Comparison of ENCODE assay signal across 12 cellular contexts in genomic region chr11:4044971-4045646, GRCh38. TPM values are rescaled to one million over a fixed set of nuclear protein-coding genes. Genes with fewer than 3 reads are reported as not detected.
A peak's percentile ranks its signal among the peaks of the same experiment; 100 is the strongest.
DNase-seq lines count a peak whose midpoint lies in the region; ATAC-seq lines count a peak whose summit lies in the region.
"Had no signal": no experiment of that assay in that cellular context is flagged by ENCODE, and none has a peak within 500 bp of the region (broad histone marks: within the 10 kb centered on the region; RNA-seq: fewer than 3 reads in every experiment).

No MANE protein-coding gene starts in this region.

- H3K36me3 Mint-ChIP-seq in naive thymus-derived CD4-positive, alpha-beta T cell, result peaks cover 0 to 27% (median 16%) of the 10 kb centered on the region in 5 donors

- intact Hi-C loops in naive thymus-derived CD4-positive, alpha-beta T cell (cut with micrococcal nuclease), result no loop called here

- H3K9me3 Mint-ChIP-seq in naive thymus-derived CD4-positive, alpha-beta T cell, result no peaks in the 10 kb centered on the region

- H3K27me3 ChIP-seq in naive thymus-derived CD4-positive, alpha-beta T cell (ENCODE audit: control insufficient read depth in 2 of 2, insufficient read depth in 2 of 2, low read length in 2 of 2), result no peaks in the 10 kb centered on the region
- no peaks in the 10 kb centered on the region for H3K27me3 ChIP-seq in effector memory CD4-positive, alpha-beta T cell (replicated peaks; ENCODE audit: control insufficient read depth, insufficient read depth, low read length, poor library complexity, severe bottlenecking)
- H3K27me3 ChIP-seq: BLaER1, body of pancreas had no signal

- DNase-seq in C1 segment of cervical spinal cord (lab: John Stamatoyannopoulos, UW), result peak in 10 of 14 donors; percentile 26 to 80 (median 58)
- DNase-seq in NCI-H2196 (lab: John Stamatoyannopoulos, UW; ENCODE audit: unreplicated experiment), result peak; percentile 56
- peak; percentile 86 for DNase-seq in epithelial cell of prostate (ENCODE audit: low read depth, low spot score)
- DNase-seq in naive thymus-derived CD4-positive, alpha-beta T cell, result no peak
- DNase-seq in effector memory CD4-positive, alpha-beta T cell, result no peak
- DNase-seq in activated effector memory CD4-positive, alpha-beta T cell treated with anti-CD3 and anti-CD28 coated beads, Interleukin-2, amount 50 U/mL, for 16 hours, result no peak
- DNase-seq in stimulated activated CD4-positive, alpha-beta T cell treated with anti-CD3 and anti-CD28 coated beads, Interleukin-2, amount 100 ng/mL, for 48 hours, result no peak
- DNase-seq in activated CD8-positive, alpha-beta memory T cell treated with anti-CD3 and anti-CD28 coated beads, Interleukin-2, amount 50 U/mL, for 4 hours, result no peak
- DNase-seq: body of pancreas; NK-92 treated with Interleukin-12 subunit alpha and Interleukin-12 subunit beta, amount 100 ng/mL, for 24 hours; stimulated activated naive CD4-positive, alpha-beta T cell had no signal

- no peak overlapping the region for H3K4me3 ChIP-seq in naive thymus-derived CD4-positive, alpha-beta T cell (ENCODE audit: low read length)
- no peak overlapping the region for H3K4me3 ChIP-seq in effector memory CD4-positive, alpha-beta T cell (ENCODE audit: insufficient read depth, low read depth, low read length, poor library complexity, severe bottlenecking)
- H3K4me3 ChIP-seq: BLaER1, body of pancreas had no signal

- no peaks in the 10 kb centered on the region for H3K4me1 ChIP-seq in naive thymus-derived CD4-positive, alpha-beta T cell (ENCODE audit: control insufficient read depth in 2 of 2, insufficient read depth in 2 of 2, low read length in 2 of 2)
- peaks cover 4% of the 10 kb centered on the region for H3K4me1 ChIP-seq in effector memory CD4-positive, alpha-beta T cell (ENCODE audit: control insufficient read depth, insufficient read depth, low read length, poor library complexity, severe bottlenecking)
- H3K4me1 ChIP-seq: BLaER1 had no signal

- peak overlapping the region in 8 of 9 donors; percentile 5 to 77 (median 57) for H3K27ac Mint-ChIP-seq in naive thymus-derived CD4-positive, alpha-beta T cell

- H3K36me3 ChIP-seq in naive thymus-derived CD4-positive, alpha-beta T cell (ENCODE audit: control insufficient read depth in 2 of 3, insufficient read depth in 3 of 3, low read length in 3 of 3), result peaks cover 0 to 7% (median 0%) of the 10 kb centered on the region in 3 experiments
- no peaks in the 10 kb centered on the region for H3K36me3 ChIP-seq in effector memory CD4-positive, alpha-beta T cell (ENCODE audit: control insufficient read depth, insufficient read depth, low read length)
- H3K36me3 ChIP-seq: BLaER1 had no signal

- no peaks in the 10 kb centered on the region for H3K27me3 Mint-ChIP-seq in naive thymus-derived CD4-positive, alpha-beta T cell

- no peaks in the 10 kb centered on the region for H3K9me3 ChIP-seq in naive thymus-derived CD4-positive, alpha-beta T cell (ENCODE audit: control insufficient read depth in 2 of 3, low read length in 3 of 3)
- no peaks in the 10 kb centered on the region for H3K9me3 ChIP-seq in effector memory CD4-positive, alpha-beta T cell (ENCODE audit: control insufficient read depth, low read length)
- H3K9me3 ChIP-seq: BLaER1, body of pancreas had no signal

- CTCF ChIA-PET in naive thymus-derived CD4-positive, alpha-beta T cell (lab: Charles Lee), result interaction anchor here (2.1 kb wide), 1 partner anchor 196 kb away, joined by 11 read pairs; no protein-coding TSS in a partner anchor

- H3K4me1 Mint-ChIP-seq in naive thymus-derived CD4-positive, alpha-beta T cell, result peaks cover 22 to 53% (median 46%) of the 10 kb centered on the region in 7 donors

- peak overlapping the region; percentile 45 for H3K27ac ChIP-seq in epithelial cell of prostate
- H3K27ac ChIP-seq in naive thymus-derived CD4-positive, alpha-beta T cell (ENCODE audit: low read depth, low read length), result no peak overlapping the region
- no peak overlapping the region for H3K27ac ChIP-seq in effector memory CD4-positive, alpha-beta T cell (ENCODE audit: insufficient read depth, low read length, poor library complexity, severe bottlenecking)
- H3K27ac ChIP-seq: BLaER1, body of pancreas had no signal

- no peak for ATAC-seq in naive thymus-derived CD4-positive, alpha-beta T cell
- ATAC-seq: body of pancreas had no signal

- POLR2A ChIA-PET in naive thymus-derived CD4-positive, alpha-beta T cell (lab: Charles Lee), result no interaction called here

- H3K4me3 Mint-ChIP-seq in naive thymus-derived CD4-positive, alpha-beta T cell, result peak overlapping the region in 1 of 10 donors; percentile 12

RNA-seq across cellular contexts. Expression of gene RRM1, which starts 49.5 kb away (rescaled TPM):
- total RNA-seq in naive thymus-derived CD4-positive, alpha-beta T cell, result 100 to 1,000 TPM in 1 of 5 experiments, 10 to 100 TPM in 4; 33.6 to 140 (median 40.3) TPM
- 10 to 100 TPM; 36.2 to 36.6 TPM for polyA plus RNA-seq in naive thymus-derived CD4-positive, alpha-beta T cell

Comparison
In these comparisons a context has a peak if more than half of its experiments do, and no peak if none do; other contexts are left out.
1. DNase-seq: peak in C1 segment of cervical spinal cord (10 of 14), NCI-H2196 (single experiment) and epithelial cell of prostate (single experiment); none in naive thymus-derived CD4-positive, alpha-beta T cell (0 of 9), effector memory CD4-positive, alpha-beta T cell (0 of 3), activated effector memory CD4-positive, alpha-beta T cell treated with anti-CD3 and anti-CD28 coated beads, Interleukin-2, amount 50 U/mL, for 16 hours (single experiment), stimulated activated CD4-positive, alpha-beta T cell treated with anti-CD3 and anti-CD28 coated beads, Interleukin-2, amount 100 ng/mL, for 48 hours (0 of 2) and activated CD8-positive, alpha-beta memory T cell treated with anti-CD3 and anti-CD28 coated beads, Interleukin-2, amount 50 U/mL, for 4 hours (single experiment).